8 cellular contexts compared by ENCODE assay signal in the genomic region with DNA sequence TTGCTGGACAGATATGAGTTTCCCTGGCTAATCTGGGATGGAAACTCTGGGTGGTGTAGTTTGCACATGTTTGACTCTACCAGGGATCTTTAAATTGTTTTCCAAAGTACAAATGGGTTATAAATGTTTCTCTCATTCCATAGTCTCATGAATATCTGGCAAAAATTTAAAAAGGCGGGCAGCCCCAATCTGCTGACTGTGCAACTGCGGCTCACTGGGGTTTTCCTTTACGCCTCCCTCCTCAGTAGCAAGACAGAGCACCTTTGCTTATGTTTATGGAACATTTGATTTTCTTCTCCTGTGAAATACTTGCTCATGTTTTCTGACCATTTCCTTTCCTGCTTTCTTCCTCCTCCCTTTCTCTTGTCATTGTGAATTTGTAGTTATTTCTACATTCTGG.
"Had no signal": no experiment of that assay in that cellular context is flagged by ENCODE, and none has a peak within 500 bp of the region (broad histone marks: within the 10 kb centered on the region; RNA-seq: fewer than 3 reads in every experiment).

No MANE protein-coding gene starts in this region.

- H2AFZ ChIP-seq: GM23248 had no signal

- H3K9ac ChIP-seq: GM23248 had no signal

- H3K9me3 ChIP-seq: HAP-1 had no signal

- H3K27ac ChIP-seq: GM23248, HL-60 had no signal

- DNase-seq: GM23248, GOT3, H7, HFFc6, KG1 had no signal

- H3K36me3 ChIP-seq: HAP-1 had no signal

- H3K4me3 ChIP-seq: GM23248, HAP-1 had no signal

- ATAC-seq: HCT116 had no signal
